Comparison of ENCODE assay signal across 16 cellular contexts in genomic region chr2:201972621-201973255, GRCh38.
"Had no signal": no experiment of that assay in that cellular context is flagged by ENCODE, and none has a peak within 500 bp of the region (broad histone marks: within the 10 kb centered on the region; RNA-seq: fewer than 3 reads in every experiment).

No MANE protein-coding gene starts in this region.

- DNase-seq: activated CD4-positive, alpha-beta T cell treated with anti-CD3 and anti-CD28 coated beads, Interleukin-2, amount 10 ng/mL, durations not matched to agents 7 days and 5 days; activated CD4-positive, CD25-positive, alpha-beta regulatory T cell; activated naive CD4-positive, alpha-beta T cell treated with anti-CD3 and anti-CD28 coated beads, Interleukin-2, amount 50 U/mL, for 16 hours; adrenal gland; central memory CD4-positive, alpha-beta T cell; cortex of kidney; effector memory CD8-positive, alpha-beta T cell; left ventricle myocardium inferior; mesenchymal stem cell; right cardiac atrium; small intestine; T-helper 17 cell; transverse colon had no signal

- H3K9me3 ChIP-seq: adrenal gland, gastroesophageal sphincter, left ventricle myocardium inferior, neutrophil, transverse colon had no signal

- H3K27ac ChIP-seq: adrenal gland, left ventricle myocardium inferior, neutrophil, transverse colon had no signal

- H3K36me3 ChIP-seq: adrenal gland, gastroesophageal sphincter, left ventricle myocardium inferior, neutrophil, transverse colon had no signal

- ATAC-seq: effector memory CD8-positive, alpha-beta T cell; gastroesophageal sphincter; stimulated activated effector memory CD8-positive, alpha-beta T cell treated with anti-CD3 and anti-CD28 coated beads, Interleukin-12 subunit alpha, Interleukin-12 subunit beta, amount 100 ng/mL, for 72 hours; T-helper 17 cell had no signal

- H3K4me1 ChIP-seq: adrenal gland had no signal

- H3K27me3 ChIP-seq: adrenal gland, gastroesophageal sphincter, transverse colon had no signal

- H3K4me3 ChIP-seq: adrenal gland, gastroesophageal sphincter, left ventricle myocardium inferior, transverse colon had no signal
